In the genomic region with DNA sequence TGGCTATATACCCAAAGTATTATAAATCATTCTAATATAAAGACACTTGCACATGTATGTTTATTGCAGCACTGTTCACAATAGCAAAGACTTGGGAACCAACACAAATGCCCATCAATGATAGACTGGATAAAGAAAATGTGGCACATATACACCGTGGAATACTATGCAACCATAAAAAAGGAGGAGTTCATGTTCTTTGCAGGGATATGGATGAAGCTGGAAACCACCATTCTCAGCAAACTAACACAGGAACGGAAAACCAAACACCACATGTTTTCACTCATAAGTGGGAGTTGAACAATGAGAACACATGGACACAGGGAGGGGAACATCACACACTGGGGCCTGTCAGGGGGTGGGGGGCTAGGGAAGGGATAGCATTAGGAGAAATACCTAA, we compare ENCODE assay signal across 1 cellular context.
TF ChIP-seq lines count a peak whose summit lies in the region.
"Not testable (repeated sequence)": the region's sequence is repeated elsewhere in the genome, so short reads cannot be mapped to it uniquely, and the experiment has no call there.

No MANE protein-coding gene starts in this region.

- H3K4me3 ChIP-seq in HEK293 (ENCODE audit: low read depth, low read length) = not testable (repeated sequence)

- H3K9me3 ChIP-seq in HEK293 (ENCODE audit: control insufficient read depth, insufficient read depth, low read depth, low read length) = not testable (repeated sequence)

- POLR2A ChIA-PET in HEK293 (lab: Yijun Ruan, JAX) = not testable (repeated sequence)

- H3K27ac ChIP-seq in HEK293 (ENCODE audit: extremely low read depth, low read depth, low read length) = not testable (repeated sequence)

- not testable (repeated sequence) for H3K36me3 ChIP-seq in HEK293 (ENCODE audit: control insufficient read depth in 2 of 2, insufficient read depth in 1 of 2, low read length in 2 of 2)

- not testable (repeated sequence) for H3K4me1 ChIP-seq in HEK293 (ENCODE audit: control insufficient read depth, insufficient read depth, low read length)

- CTCF ChIA-PET in HEK293 (lab: Yijun Ruan, JAX) = interaction anchor here (0.6 kb wide), 1 partner anchor 1748 kb away, joined by 3 read pairs; no protein-coding TSS in a partner anchor

- not testable (repeated sequence) for TF ChIP-seq CTCF in HEK293 (tag by site-specific recombination; IDR thresholded peaks at IDR 0.05)

TF ChIP-seq in HEK293, 187 proteins besides CTCF, POLR2A, EP300 and RAD21:
- TF ChIP-seq ZNF146 (tag by site-specific recombination; IDR thresholded peaks at IDR 0.05) = peak; percentile 93
